ENCODE assay signal across 1 cellular context in genomic region chr6:145735356-145736165, GRCh38.
TF ChIP-seq lines count a peak whose summit lies in the region.

Gene EPM2A (minus strand): TSS chr6:145735520. CDS start chr6:145735498, 22 bp downstream.

TF ChIP-seq in K562, 482 proteins besides CTCF, POLR2A, EP300 and RAD21 (continued from another document and continues in another):
- TF ChIP-seq CTCFL (IDR thresholded peaks at IDR 0.05; ENCODE audit: borderline replicate concordance, insufficient read depth, low read depth, low read length, poor library complexity, severe bottlenecking) (no peak), FOSL1 (tag; conservative IDR thresholded peaks at IDR 0.05) (0 out of 2 replicates have a peak, but pooled peaks have one; percentile 27), ZBTB26 (CRISPR knock-in tag; IDR thresholded peaks at IDR 0.05) (no peak), TEAD1 (CRISPR knock-in tag; IDR thresholded peaks at IDR 0.05) (peak; percentile 37 to 65; a peak in 2 of 4 replicates), DLX4 (CRISPR knock-in tag; IDR thresholded peaks at IDR 0.05) (no peak), UBTF (IDR thresholded peaks at IDR 0.05; ENCODE audit: borderline replicate concordance in 1 of 2, low read depth in 2 of 2, low read length in 2 of 2) (peak; percentile 14 to 18; a peak in 2 of 4 replicates), NR3C1 (CRISPR knock-in tag; IDR thresholded peaks at IDR 0.05) (peak; percentile 88), ZNF644 (tag; IDR thresholded peaks at IDR 0.05; ENCODE audit: low read depth) (peak; percentile 36; the same call in 1 of the 2 replicates), NFRKB (IDR thresholded peaks at IDR 0.05; ENCODE audit: low read depth) (peak; percentile 88), ZBTB33 (CRISPR knock-in tag; IDR thresholded peaks at IDR 0.05) (peak; percentile 68), CREB3L1 (IDR thresholded peaks at IDR 0.05; ENCODE audit: borderline replicate concordance, low read depth) (0 out of 2 replicates have a peak, but pooled peaks have one; percentile 8), SMARCA4 (IDR thresholded peaks at IDR 0.05) (0 out of 2 replicates have a peak, but pooled peaks have one; percentile 26), KLF13 (tag; IDR thresholded peaks at IDR 0.05; ENCODE audit: borderline replicate concordance, low read depth) (no peak), TBL1XR1 (IDR thresholded peaks at IDR 0.05; ENCODE audit: low read length in 2 of 2) (no peak), MAFF (IDR thresholded peaks at IDR 0.05; ENCODE audit: low read length) (no peak), ZNF12 (CRISPR knock-in tag; IDR thresholded peaks at IDR 0.05) (peak; percentile 75), ZFX (CRISPR knock-in tag; IDR thresholded peaks at IDR 0.05) (peak; percentile 88), JUN (IDR thresholded peaks at IDR 0.05; ENCODE audit: borderline replicate concordance, low read depth, low read length) (no peak), JUN (CRISPR knock-in tag; IDR thresholded peaks at IDR 0.05; ENCODE audit: borderline replicate concordance) (peak; percentile 70; the same call in 1 of the 2 replicates), KAT7 (CRISPR knock-in tag; IDR thresholded peaks at IDR 0.05; ENCODE audit: borderline replicate concordance) (no peak; the same call in 1 of the 2 replicates), ZFP91 (CRISPR knock-in tag; IDR thresholded peaks at IDR 0.05) (no peak), ZC3H8 (IDR thresholded peaks at IDR 0.05) (no peak), GTF2E2 (tag; IDR thresholded peaks at IDR 0.05) (peak; percentile 75), MXD1 (CRISPR knock-in tag; IDR thresholded peaks at IDR 0.05; ENCODE audit: borderline replicate concordance, poor library complexity, severe bottlenecking) (peak; percentile 27), GTF3C2 (IDR thresholded peaks at IDR 0.05; ENCODE audit: borderline replicate concordance, extremely low read depth, insufficient read length) (no peak), CLOCK (CRISPR knock-in tag; IDR thresholded peaks at IDR 0.05; ENCODE audit: borderline replicate concordance) (0 out of 2 replicates have a peak, but pooled peaks have one; percentile 47), TRIM24 (IDR thresholded peaks at IDR 0.05) (0 out of 4 replicates have a peak, but pooled peaks of 1 of the 2 experiments have one; percentile 27), JUND (IDR thresholded peaks at IDR 0.05; ENCODE audit: borderline replicate concordance, low read depth, low read length) (no peak), JUND (tag; IDR thresholded peaks at IDR 0.05; ENCODE audit: borderline replicate concordance, low read depth, low read length) (no peak), ZNF586 (CRISPR knock-in tag; conservative IDR thresholded peaks at IDR 0.05) (no peak), RB1 (IDR thresholded peaks at IDR 0.05; ENCODE audit: low read depth) (peak; percentile 71), TCF7L2 (IDR thresholded peaks at IDR 0.05; ENCODE audit: low read depth, low read length) (no peak), BRF1 (IDR thresholded peaks at IDR 0.05; ENCODE audit: borderline replicate concordance, extremely low read depth, insufficient read length) (no peak), HOXB6 (CRISPR knock-in tag; IDR thresholded peaks at IDR 0.05; ENCODE audit: borderline replicate concordance) (no peak)
